ENCODE assay signal across 17 cellular contexts in the genomic region with DNA sequence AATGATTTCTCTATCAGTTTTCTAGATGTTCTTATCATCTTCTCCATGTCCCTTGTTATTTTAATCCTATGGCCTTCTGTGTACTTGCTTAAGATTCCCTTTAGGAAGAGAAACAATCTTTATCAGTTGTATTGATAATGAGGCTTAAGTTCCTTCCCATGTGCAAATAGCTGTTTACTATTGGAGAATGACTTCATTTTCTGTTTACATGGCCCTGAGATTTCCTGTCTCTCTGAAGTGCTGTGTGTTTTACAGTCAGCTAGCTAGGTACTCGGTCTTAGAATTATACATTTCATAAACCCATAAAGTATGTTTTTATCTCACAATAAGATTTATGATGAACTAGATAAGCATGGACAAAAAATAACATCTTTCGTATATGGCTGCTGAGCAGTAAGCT.
DNase-seq lines count a peak whose midpoint lies in the region; ATAC-seq, FAIRE-seq and TF ChIP-seq lines count a peak whose summit lies in the region.
"Had no signal": no experiment of that assay in that cellular context is flagged by ENCODE, and none has a peak within 500 bp of the region (broad histone marks: within the 10 kb centered on the region; RNA-seq: fewer than 3 reads in every experiment).

No MANE protein-coding gene starts in this region.

- intact Hi-C loops in HepG2 (cut with micrococcal nuclease; ENCODE audit: unreplicated experiment) = no loop called here
- intact Hi-C loops in pancreas (cut with DNase I) = no loop called here

- H3K27ac Mint-ChIP-seq in activated naive CD8-positive, alpha-beta T cell treated with anti-CD3 and anti-CD28 coated beads, Interleukin-2, amount 50 U/mL, for 24 hours = no peak overlapping the region

- H3K9me3 Mint-ChIP-seq in activated naive CD8-positive, alpha-beta T cell treated with anti-CD3 and anti-CD28 coated beads, Interleukin-2, amount 50 U/mL, for 24 hours = no peaks in the 10 kb centered on the region

- H3K4me1 Mint-ChIP-seq in activated naive CD8-positive, alpha-beta T cell treated with anti-CD3 and anti-CD28 coated beads, Interleukin-2, amount 50 U/mL, for 24 hours = no peaks in the 10 kb centered on the region

- no peaks in the 10 kb centered on the region for H3K79me2 ChIP-seq in HepG2 (ENCODE audit: insufficient read depth, low read length)

- no peak overlapping the region for H3K4me3 Mint-ChIP-seq in activated naive CD8-positive, alpha-beta T cell treated with anti-CD3 and anti-CD28 coated beads, Interleukin-2, amount 50 U/mL, for 24 hours

- H3K4me2 ChIP-seq in HepG2 (ENCODE audit: low read depth, low read length) = no peak overlapping the region
- H3K4me2 ChIP-seq: BLaER1 treated with 17β-estradiol and CSF1 and Interleukin-3, amounts not matched to agents 10 nM and 100 nM had no signal

- no peak for TF ChIP-seq POLR2A in HepG2 (IDR thresholded peaks at IDR 0.05; ENCODE audit: insufficient read depth in 1 of 2, low read depth in 2 of 2, low read length in 2 of 2)

- TF ChIP-seq CTCF in HepG2 (CRISPR knock-in tag; IDR thresholded peaks at IDR 0.05) (no peak), pancreas (IDR thresholded peaks at IDR 0.05) (no peak)

- H3K36me3 Mint-ChIP-seq in activated naive CD8-positive, alpha-beta T cell treated with anti-CD3 and anti-CD28 coated beads, Interleukin-2, amount 50 U/mL, for 24 hours (ENCODE audit: low read depth) = no peaks in the 10 kb centered on the region

- WGBS in HepG2 (ENCODE audit: low lambda C conversion rate) = 28% methylated on average over 2 of the region's 2 CpGs
- 14 to 32% methylated on average over 2 of the region's 2 CpGs for WGBS in pancreas, 2 donors

- H3K36me3 ChIP-seq in HepG2 (replicated peaks in 1 of 2; ENCODE audit: control insufficient read depth in 1 of 2, insufficient read depth in 2 of 2, low read length in 2 of 2) = no peaks in the 10 kb centered on the region
- no peaks in the 10 kb centered on the region for H3K36me3 ChIP-seq in pancreas
- H3K36me3 ChIP-seq: BLaER1 treated with 17β-estradiol and CSF1 and Interleukin-3, amounts not matched to agents 10 nM and 100 nM; MG63 had no signal

- no peaks in the 10 kb centered on the region for H3K27me3 ChIP-seq in HepG2 (ENCODE audit: control insufficient read depth in 1 of 2, insufficient read depth in 2 of 2, low read length in 2 of 2)
- no peaks in the 10 kb centered on the region for H3K27me3 ChIP-seq in pancreas
- H3K27me3 ChIP-seq: BLaER1 treated with 17β-estradiol and CSF1 and Interleukin-3, amounts not matched to agents 10 nM and 100 nM; MG63 had no signal

- ATAC-seq in HepG2 = no peak
- ATAC-seq in pancreas = peak; percentile 53 to 75 (median 74)
- no peak for ATAC-seq in activated naive CD8-positive, alpha-beta T cell treated with anti-CD3 and anti-CD28 coated beads, Interleukin-2, amount 50 U/mL, for 24 hours

- FAIRE-seq in HepG2 (lab: Jason Lieb, UNC) (no peak), pancreas (lab: Jason Lieb, UNC) (no peak)
- FAIRE-seq: H1 had no signal

- in situ Hi-C loops in HepG2 (cut with HindIII; ENCODE audit: extremely low pct_ligation_motif_present, low pct_unique_long_range_greater_than_20kb) = no loop called here

- DNase-seq in NCI-H345 (lab: John Stamatoyannopoulos, UW) (peak; percentile 15), NCI-H345 treated with DMSO at 0.1 percent for 48 hours (lab: John Stamatoyannopoulos, UW; ENCODE audit: unreplicated experiment) (no peak), NCI-H69 (lab: John Stamatoyannopoulos, UW) (peak; percentile 9), HepG2 (ENCODE audit: low spot score) (no peak), pancreas (no peak), NCI-H526 treated with DMSO at 0.1 percent for 48 hours (lab: John Stamatoyannopoulos, UW) (no peak), AG08395 (ENCODE audit: low spot score) (no peak)
- no peak for DNase-seq in activated naive CD8-positive, alpha-beta T cell treated with anti-CD3 and anti-CD28 coated beads, Interleukin-2, amount 50 U/mL, for 24 hours
- DNase-seq: 8988T, EL, KG1, MG63, NCI-H1092, NCI-H446 treated with DMSO at 0.1 percent for 48 hours, SHP77 treated with DMSO at 0.1 percent for 48 hours had no signal

- H3K4me1 ChIP-seq in HepG2 (ENCODE audit: insufficient read depth, low read length) (no peaks in the 10 kb centered on the region), pancreas (peaks cover 20 to 41% (median 27%) of the 10 kb centered on the region in 3 donors)
- H3K4me1 ChIP-seq: BLaER1 treated with 17β-estradiol and CSF1 and Interleukin-3, amounts not matched to agents 10 nM and 100 nM had no signal

- H3K9ac ChIP-seq in HepG2 (ENCODE audit: insufficient read depth, low read depth, low read length) = no peak overlapping the region
- H3K9ac ChIP-seq: BLaER1 treated with 17β-estradiol and CSF1 and Interleukin-3, amounts not matched to agents 10 nM and 100 nM had no signal

- no peaks in the 10 kb centered on the region for H3K27me3 Mint-ChIP-seq in activated naive CD8-positive, alpha-beta T cell treated with anti-CD3 and anti-CD28 coated beads, Interleukin-2, amount 50 U/mL, for 24 hours

- POLR2A ChIA-PET in HepG2 (lab: Yijun Ruan, JAX) = no interaction called here

- H3K9me3 ChIP-seq in HepG2 (ENCODE audit: low read length) (no peaks in the 10 kb centered on the region), pancreas (no peaks in the 10 kb centered on the region)
- H3K9me3 ChIP-seq: BLaER1 treated with 17β-estradiol and CSF1 and Interleukin-3, amounts not matched to agents 10 nM and 100 nM; MG63 had no signal

- H3K4me3 ChIP-seq in HepG2 (replicated peaks in 1 of 3; ENCODE audit: insufficient read depth in 1 of 3, low read depth in 2 of 3, low read length in 3 of 3) (no peak overlapping the region), pancreas (no peak overlapping the region)
- H3K4me3 ChIP-seq: BLaER1 treated with 17β-estradiol and CSF1 and Interleukin-3, amounts not matched to agents 10 nM and 100 nM; MG63 had no signal

- no peaks in the 10 kb centered on the region for H4K20me1 ChIP-seq in HepG2 (ENCODE audit: insufficient read depth, low read length)
- H4K20me1 ChIP-seq: BLaER1 treated with 17β-estradiol and CSF1 and Interleukin-3, amounts not matched to agents 10 nM and 100 nM had no signal

- CTCF ChIA-PET in HepG2 (lab: Yijun Ruan, JAX; ENCODE audit: low intra/inter-chr PET ratio, low total read pairs) = interaction anchor here (1.5 kb wide), 1 partner anchor 51 kb away, joined by 4 read pairs; no protein-coding TSS in a partner anchor

- H3K27ac ChIP-seq in HepG2 (ENCODE audit: extremely low read length, insufficient read depth, low read length) = no peak overlapping the region
- H3K27ac ChIP-seq in pancreas = no peak overlapping the region
- H3K27ac ChIP-seq: BLaER1 treated with 17β-estradiol and CSF1 and Interleukin-3, amounts not matched to agents 10 nM and 100 nM had no signal

- TF ChIP-seq RAD21 in HepG2 (CRISPR knock-in tag; IDR thresholded peaks at IDR 0.05) = no peak

- BruUV-seq in HepG2 (replicated peaks; lab: Mats Ljungman, UMichigan) = no TSS peak

- TF ChIP-seq EP300 in HepG2 (IDR thresholded peaks at IDR 0.05; ENCODE audit: low read depth in 2 of 2, low read length in 2 of 2) (no peak), HepG2 (CRISPR knock-in tag; IDR thresholded peaks at IDR 0.05; ENCODE audit: borderline replicate concordance) (no peak)

- H2AFZ ChIP-seq in HepG2 (ENCODE audit: low read length) = no peak overlapping the region

TF ChIP-seq in HepG2, 621 proteins besides CTCF, POLR2A, EP300 and RAD21:
- TF ChIP-seq FOXP1 (IDR thresholded peaks at IDR 0.05) (no peak), FOXP1 (CRISPR knock-in tag; IDR thresholded peaks at IDR 0.05) (peak; percentile 64), FOXA3 (CRISPR knock-in tag; IDR thresholded peaks at IDR 0.05) (0 out of 2 replicates have a peak, but pooled peaks have one; percentile 8)
- TF ChIP-seq, protein P1, sequence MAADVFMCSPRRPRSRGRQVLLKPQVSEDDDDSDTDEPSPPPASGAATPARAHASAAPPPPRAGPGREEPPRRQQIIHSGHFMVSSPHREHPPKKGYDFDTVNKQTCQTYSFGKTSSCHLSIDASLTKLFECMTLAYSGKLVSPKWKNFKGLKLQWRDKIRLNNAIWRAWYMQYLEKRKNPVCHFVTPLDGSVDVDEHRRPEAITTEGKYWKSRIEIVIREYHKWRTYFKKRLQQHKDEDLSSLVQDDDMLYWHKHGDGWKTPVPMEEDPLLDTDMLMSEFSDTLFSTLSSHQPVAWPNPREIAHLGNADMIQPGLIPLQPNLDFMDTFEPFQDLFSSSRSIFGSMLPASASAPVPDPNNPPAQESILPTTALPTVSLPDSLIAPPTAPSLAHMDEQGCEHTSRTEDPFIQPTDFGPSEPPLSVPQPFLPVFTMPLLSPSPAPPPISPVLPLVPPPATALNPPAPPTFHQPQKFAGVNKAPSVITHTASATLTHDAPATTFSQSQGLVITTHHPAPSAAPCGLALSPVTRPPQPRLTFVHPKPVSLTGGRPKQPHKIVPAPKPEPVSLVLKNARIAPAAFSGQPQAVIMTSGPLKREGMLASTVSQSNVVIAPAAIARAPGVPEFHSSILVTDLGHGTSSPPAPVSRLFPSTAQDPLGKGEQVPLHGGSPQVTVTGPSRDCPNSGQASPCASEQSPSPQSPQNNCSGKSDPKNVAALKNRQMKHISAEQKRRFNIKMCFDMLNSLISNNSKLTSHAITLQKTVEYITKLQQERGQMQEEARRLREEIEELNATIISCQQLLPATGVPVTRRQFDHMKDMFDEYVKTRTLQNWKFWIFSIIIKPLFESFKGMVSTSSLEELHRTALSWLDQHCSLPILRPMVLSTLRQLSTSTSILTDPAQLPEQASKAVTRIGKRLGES (CRISPR knock-in tag; IDR thresholded peaks at IDR 0.05; ENCODE audit: borderline replicate concordance) = no peak
TF ChIP-seq in HepG2: peak in this region for 2.

Comparison
In these comparisons a context has a peak if more than half of its experiments do, and no peak if none do; other contexts are left out.
1. DNase-seq: peak in NCI-H345 (single experiment) and NCI-H69 (single experiment); none in NCI-H345 treated with DMSO at 0.1 percent for 48 hours (single experiment), HepG2 (single experiment), pancreas (0 of 6), activated naive CD8-positive, alpha-beta T cell treated with anti-CD3 and anti-CD28 coated beads, Interleukin-2, amount 50 U/mL, for 24 hours (single experiment), NCI-H526 treated with DMSO at 0.1 percent for 48 hours (single experiment) and AG08395 (single experiment).
2. ATAC-seq: peak in pancreas (4 of 4); none in HepG2 (single experiment) and activated naive CD8-positive, alpha-beta T cell treated with anti-CD3 and anti-CD28 coated beads, Interleukin-2, amount 50 U/mL, for 24 hours (single experiment).